16 cellular contexts compared by ENCODE assay signal in genomic region chr17:31291820-31292219, GRCh38. TPM values are rescaled to one million over a fixed set of nuclear protein-coding genes. Genes with fewer than 3 reads are reported as not detected.
A peak's percentile ranks its signal among the peaks of the same experiment; 100 is the strongest.
DNase-seq lines count a peak whose midpoint lies in the region; ATAC-seq and TF ChIP-seq lines count a peak whose summit lies in the region.
"Had no signal": no experiment of that assay in that cellular context is flagged by ENCODE, and none has a peak within 500 bp of the region (broad histone marks: within the 10 kb centered on the region; RNA-seq: fewer than 3 reads in every experiment).

No MANE protein-coding gene starts in this region.

- H3K23ac ChIP-seq in IMR-90 (ENCODE audit: low read depth, low read length): no peak overlapping the region

- no peaks in the 10 kb centered on the region for H3K4me1 ChIP-seq in IMR-90 (ENCODE audit: control insufficient read depth, insufficient read depth, low read length)
- H3K4me1 ChIP-seq: Caco-2 had no signal

- no peak overlapping the region; the same call in 1 of the 2 replicates for H3K18ac ChIP-seq in IMR-90 (ENCODE audit: low read depth, low read length)

- H3K4me3 ChIP-seq in IMR-90 (ENCODE audit: insufficient read depth, low read depth, low read length) (no peak overlapping the region), brain microvascular endothelial cell (ENCODE audit: low read depth, low read length) (no peak overlapping the region), lower leg skin (ENCODE audit: low read depth, poor library complexity, severe bottlenecking) (no peak overlapping the region)
- H3K4me3 ChIP-seq: GM12878, GM23338 had no signal

- H3K79me1 ChIP-seq in IMR-90 (ENCODE audit: low read depth in 1 of 2, low read length in 2 of 2): peaks cover 12 to 28% of the 10 kb centered on the region in 2 experiments

- no peaks in the 10 kb centered on the region; the same call in 1 of the 2 replicates for H3K9me1 ChIP-seq in IMR-90 (ENCODE audit: insufficient read depth, low read length)

- H3K4ac ChIP-seq in IMR-90 (ENCODE audit: low read depth, low read length): no peak overlapping the region

- intact Hi-C loops in IMR-90 (cut with micrococcal nuclease) (no loop called here), lower leg skin (cut with DNase I; ENCODE audit: low total_unique reads) (no loop called here)

- no peak overlapping the region for H2BK15ac ChIP-seq in IMR-90 (ENCODE audit: low read depth, low read length)

- H3K27ac ChIP-seq in IMR-90 (ENCODE audit: insufficient read depth, low read length) (no peak overlapping the region), brain microvascular endothelial cell (no peak overlapping the region)
- H3K27ac ChIP-seq: C4-2B had no signal

- no peak overlapping the region for H2BK120ac ChIP-seq in IMR-90 (ENCODE audit: low read depth, low read length)

- H2AK9ac ChIP-seq in IMR-90 (replicated peaks; ENCODE audit: low read depth, low read length, poor library complexity): no peak overlapping the region

- no peak overlapping the region for H4K5ac ChIP-seq in IMR-90 (ENCODE audit: low read depth, low read length)

- TF ChIP-seq RAD21 in IMR-90 (IDR thresholded peaks at IDR 0.05; ENCODE audit: low read length): no peak

- no peak overlapping the region for H2BK5ac ChIP-seq in IMR-90 (ENCODE audit: low read depth, low read length, poor library complexity, severe bottlenecking)

- TF ChIP-seq POLR2A in IMR-90 (IDR thresholded peaks at IDR 0.05; ENCODE audit: low read depth, low read length): no peak
- TF ChIP-seq POLR2A in lower leg skin (IDR thresholded peaks at IDR 0.05): no peak

- H3K9ac ChIP-seq in IMR-90 (ENCODE audit: low read depth, low read length): no peak overlapping the region

- ATAC-seq in IMR-90 (ENCODE audit: low read depth): no peak
- ATAC-seq: GM12878, GM23338 had no signal

- DNase-seq in EL (peak; percentile 34), IMR-90 (peak; percentile 14), brain microvascular endothelial cell (peak; percentile 58), iris pigment epithelial cell (ENCODE audit: low read depth) (peak; percentile 28), RKO (ENCODE audit: low spot score) (no peak), NCI-H1694 treated with DMSO at 0.1 percent for 48 hours (lab: John Stamatoyannopoulos, UW) (no peak), lower leg skin (ENCODE audit: low spot score in 2 of 2) (no peak), GDM1 (lab: John Stamatoyannopoulos, UW) (no peak)
- DNase-seq: ACHN; AML-193; Caco-2; CD4-positive, alpha-beta T cell; H7 had no signal

- CTCF ChIA-PET in IMR-90 (lab: Yijun Ruan, JAX): no interaction called here

- 0 out of 2 replicates have a peak overlapping the region, but pooled peaks have one; percentile 33 for H2AK5ac ChIP-seq in IMR-90 (ENCODE audit: low read depth, low read length)

- H4K20me1 ChIP-seq in IMR-90 (ENCODE audit: insufficient read depth, low read length): no peaks in the 10 kb centered on the region; the same call in 1 of the 2 replicates

- no peak overlapping the region for H2AFZ ChIP-seq in IMR-90 (replicated peaks; ENCODE audit: low read length, poor library complexity)
- H2AFZ ChIP-seq: GM23338 had no signal

- peak overlapping the region; percentile 58; the same call in 1 of the 2 replicates for H3K14ac ChIP-seq in IMR-90 (replicated peaks; ENCODE audit: low read depth, low read length)

- no peak overlapping the region for H2BK20ac ChIP-seq in IMR-90 (ENCODE audit: low read depth, low read length)

- in situ Hi-C loops in IMR-90 (cut with MboI; ENCODE audit: low sequenced_read_pairs): no loop called here
- in situ Hi-C loops in brain microvascular endothelial cell (cut with HindIII; ENCODE audit: low pct_ligation_motif_present, low sequenced_read_pairs): no loop called here

- H3K56ac ChIP-seq in IMR-90 (ENCODE audit: extremely low read depth, insufficient read depth, low read length): no peak overlapping the region

- no peaks in the 10 kb centered on the region for H3K27me3 ChIP-seq in IMR-90 (ENCODE audit: control insufficient read depth, insufficient read depth, low read length)
- no peaks in the 10 kb centered on the region for H3K27me3 ChIP-seq in brain microvascular endothelial cell (replicated peaks)

- H3K36me3 ChIP-seq in IMR-90 (ENCODE audit: control insufficient read depth, insufficient read depth, low read length): peaks cover 1% of the 10 kb centered on the region; the same call in 1 of the 2 replicates
- H3K36me3 ChIP-seq in brain microvascular endothelial cell (replicated peaks): no peaks in the 10 kb centered on the region

- H3K4me2 ChIP-seq in IMR-90 (ENCODE audit: low read depth, low read length): no peak overlapping the region
- H3K4me2 ChIP-seq: GM23338 had no signal

- TF ChIP-seq CTCF in IMR-90 (conservative IDR thresholded peaks at IDR 0.05; ENCODE audit: low read depth, low read length): no peak
- no peak for TF ChIP-seq CTCF in brain microvascular endothelial cell (IDR thresholded peaks at IDR 0.05; ENCODE audit: low read depth, low read length, missing control alignments)
- TF ChIP-seq CTCF in lower leg skin (IDR thresholded peaks at IDR 0.05): no peak

- H4K8ac ChIP-seq in IMR-90 (ENCODE audit: low read depth in 2 of 2, low read length in 2 of 2): no peak overlapping the region

- dilution Hi-C loops in IMR-90 (cut with HindIII; ENCODE audit: low sequenced_read_pairs, unreplicated experiment): no loop called here

- BruUV-seq in IMR-90 (replicated peaks; lab: Mats Ljungman, UMichigan): no TSS peak

- POLR2A ChIA-PET in IMR-90 (lab: Charles Lee; ENCODE audit: unreplicated experiment): no interaction called here

- H4K91ac ChIP-seq in IMR-90 (ENCODE audit: insufficient read depth, low read depth, low read length): no peak overlapping the region

- no peaks in the 10 kb centered on the region for H3K9me3 ChIP-seq in IMR-90 (ENCODE audit: control insufficient read depth, insufficient read depth, low read length)
- H3K9me3 ChIP-seq: Caco-2 had no signal

TF ChIP-seq in IMR-90, 13 proteins besides CTCF, POLR2A, EP300 and RAD21:
- no peak for TF ChIP-seq NFE2L2 (IDR thresholded peaks at IDR 0.05; ENCODE audit: low read depth, low read length)
- no peak for TF ChIP-seq USF2 (IDR thresholded peaks at IDR 0.05; ENCODE audit: low read depth, low read length)
- TF ChIP-seq MAZ (IDR thresholded peaks at IDR 0.05; ENCODE audit: borderline replicate concordance, low read depth, low read length): no peak
- no peak for TF ChIP-seq RCOR1 (IDR thresholded peaks at IDR 0.05; ENCODE audit: insufficient replicate concordance, low read length)
- no peak for TF ChIP-seq CEBPB (IDR thresholded peaks at IDR 0.05; ENCODE audit: low read depth, low read length)
- no peak for TF ChIP-seq MAFK (IDR thresholded peaks at IDR 0.05; ENCODE audit: low read depth, low read length)
- TF ChIP-seq ELK1 (IDR thresholded peaks at IDR 0.05; ENCODE audit: borderline replicate concordance, low read depth, low read length): no peak
- no peak for TF ChIP-seq CHD1 (IDR thresholded peaks at IDR 0.05; ENCODE audit: low read depth, low read length)
- no peak for TF ChIP-seq MXI1 (IDR thresholded peaks at IDR 0.05; ENCODE audit: borderline replicate concordance, low read depth, low read length)
- TF ChIP-seq BHLHE40 (IDR thresholded peaks at IDR 0.05; ENCODE audit: low read depth, low read length): no peak
- no peak for TF ChIP-seq FOS (IDR thresholded peaks at IDR 0.05; ENCODE audit: low read depth, low read length)

RNA-seq across cellular contexts. Expression of gene OMG, which starts 5.2 kb away (rescaled TPM):
- total RNA-seq in IMR-90 (2012; rRNA removed): 0.18 TPM in 1 of 2 replicates, not detected in the other
- polyA plus RNA-seq in IMR-90 (2012; rRNA removed): not detected in 2 replicates
- polyA plus RNA-seq in IMR-90 (2012; cell fraction: cytosol; rRNA removed): 0.13 TPM in 1 of 2 replicates, not detected in the other
- not detected in 2 replicates for polyA plus RNA-seq in IMR-90 (2012; cell fraction: nucleus; rRNA removed; ENCODE audit: low replicate concordance)
- not detected for total RNA-seq in lower leg skin
- total RNA-seq: Caco-2, GM23338, H7 had no signal

RNA-seq across cellular contexts. Expression of gene EVI2B, which starts 22.0 kb away (rescaled TPM):
- total RNA-seq in IMR-90 (2012; rRNA removed) (under 0.01 TPM in 2 replicates), lower leg skin (1 to 10 TPM; 1.2 to 5.0 (median 2.4) TPM)
- polyA plus RNA-seq in IMR-90 (2012; rRNA removed): 0.17 and 0.24 TPM in 2 replicates
- polyA plus RNA-seq in IMR-90 (2012; cell fraction: cytosol; rRNA removed): 0.02 and 0.05 TPM in 2 replicates
- 0.09 TPM in 1 of 2 replicates, not detected in the other for polyA plus RNA-seq in IMR-90 (2012; cell fraction: nucleus; rRNA removed; ENCODE audit: low replicate concordance)
- total RNA-seq: Caco-2, GM23338, H7 had no signal

RNA-seq across cellular contexts. Expression of gene EVI2A, which starts 29.6 kb away (rescaled TPM):
- 0.90 and 1.7 TPM in 2 replicates for total RNA-seq in IMR-90 (2012; rRNA removed)
- polyA plus RNA-seq in IMR-90 (2012; rRNA removed): 0.40 and 0.50 TPM in 2 replicates
- polyA plus RNA-seq in IMR-90 (2012; cell fraction: cytosol; rRNA removed): 0.02 TPM in 1 of 2 replicates, not detected in the other
- polyA plus RNA-seq in IMR-90 (2012; cell fraction: nucleus; rRNA removed; ENCODE audit: low replicate concordance): 0.09 TPM in 1 of 2 replicates, not detected in the other
- total RNA-seq in lower leg skin: 1 to 10 TPM; 1.2 to 4.0 (median 2.0) TPM
- total RNA-seq: Caco-2, GM23338, H7 had no signal

Comparison
In these comparisons a context has a peak if more than half of its experiments do, and no peak if none do; other contexts are left out.
1. DNase-seq: peak in EL (single experiment), IMR-90 (single experiment), brain microvascular endothelial cell (single experiment) and iris pigment epithelial cell (single experiment); none in RKO (single experiment), NCI-H1694 treated with DMSO at 0.1 percent for 48 hours (single experiment), lower leg skin (0 of 2) and GDM1 (single experiment).